ENCODE assay signal across 11 cellular contexts in genomic region chr9:972512-973294, GRCh38. TPM values are rescaled to one million over a fixed set of nuclear protein-coding genes. Genes with fewer than 3 reads are reported as not detected.
DNase-seq lines count a peak whose midpoint lies in the region; ATAC-seq, FAIRE-seq and TF ChIP-seq lines count a peak whose summit lies in the region.
"Had no signal": no experiment of that assay in that cellular context is flagged by ENCODE, and none has a peak within 500 bp of the region (broad histone marks: within the 10 kb centered on the region; RNA-seq: fewer than 3 reads in every experiment).

No MANE protein-coding gene starts in this region.

- H3K36me3 ChIP-seq in ES-I3 (ENCODE audit: insufficient read depth, low read length) (no peaks in the 10 kb centered on the region), iPS-18a (ENCODE audit: control insufficient read depth, low read depth, low read length) (no peaks in the 10 kb centered on the region), psoas muscle (ENCODE audit: insufficient read depth in 1 of 2, low read depth in 1 of 2) (no peaks in the 10 kb centered on the region)

- H3K4me3 ChIP-seq in iPS-18a (ENCODE audit: low read length), result peak overlapping the region; percentile 66
- peak overlapping the region; percentile 66 for H3K4me3 ChIP-seq in psoas muscle

- H3K9me3 Mint-ChIP-seq in activated T-helper 2 cell treated with anti-CD3 and anti-CD28 coated beads, Interferon-gamma antibody, Interleukin-2, Interleukin-4, amounts not matched to agents 10 μg/mL and 5 μg/mL and 100 μg/mL, durations not matched to agents 14 hours and 24 hours and 36 hours, result no peaks in the 10 kb centered on the region

- DNase-seq in activated T-helper 2 cell treated with anti-CD3 and anti-CD28 coated beads, Interferon-gamma antibody, Interleukin-2, Interleukin-4, amounts not matched to agents 10 μg/mL and 5 μg/mL and 100 μg/mL, durations not matched to agents 14 hours and 24 hours and 36 hours (ENCODE audit: low spot score), result no peak
- DNase-seq in psoas muscle, result no peak
- no peak for DNase-seq in HTR-8/SVneo (ENCODE audit: insufficient read length, low spot score)
- DNase-seq in A172 (ENCODE audit: low spot score), result no peak
- no peak for DNase-seq in NCI-H510A (lab: John Stamatoyannopoulos, UW)
- DNase-seq: NCI-H187, RPMI8226 had no signal

- TF ChIP-seq CTCF in psoas muscle (IDR thresholded peaks at IDR 0.05), result no peak

- intact Hi-C loops in activated T-helper 2 cell treated with anti-CD3 and anti-CD28 coated beads, Interferon-gamma antibody, Interleukin-2, Interleukin-4, amounts not matched to agents 10 μg/mL and 5 μg/mL and 100 μg/mL, durations not matched to agents 14 hours and 24 hours and 36 hours (cut with micrococcal nuclease), result no loop called here
- intact Hi-C loops in psoas muscle (cut with DNase I), result no loop called here

- H3K27ac ChIP-seq in iPS-18a (ENCODE audit: low read length) (no peak overlapping the region), psoas muscle (no peak overlapping the region)

- ATAC-seq in psoas muscle, result no peak
- no peak for ATAC-seq in GM18517 (IDR thresholded peaks at IDR 0.05; ENCODE audit: unreplicated experiment)

- peaks cover 3% of the 10 kb centered on the region for H3K4me1 ChIP-seq in ES-I3 (ENCODE audit: insufficient read depth, low read length)
- peaks cover 40% of the 10 kb centered on the region for H3K4me1 ChIP-seq in iPS-18a (ENCODE audit: control insufficient read depth, low read depth, low read length)
- H3K4me1 ChIP-seq in psoas muscle, result peaks cover 12% of the 10 kb centered on the region

- H3K27me3 ChIP-seq in iPS-18a (ENCODE audit: control insufficient read depth, insufficient read depth, low read length) (peaks cover 99% of the 10 kb centered on the region), psoas muscle (ENCODE audit: insufficient read depth in 3 of 3, low read length in 2 of 3) (peaks cover 0 to 100% (median 70%) of the 10 kb centered on the region in 3 donors)

- H3K4me3 Mint-ChIP-seq in activated T-helper 2 cell treated with anti-CD3 and anti-CD28 coated beads, Interferon-gamma antibody, Interleukin-2, Interleukin-4, amounts not matched to agents 10 μg/mL and 5 μg/mL and 100 μg/mL, durations not matched to agents 14 hours and 24 hours and 36 hours (ENCODE audit: low read depth), result peak overlapping the region; percentile 2

- peaks cover 75% of the 10 kb centered on the region for H3K27me3 Mint-ChIP-seq in activated T-helper 2 cell treated with anti-CD3 and anti-CD28 coated beads, Interferon-gamma antibody, Interleukin-2, Interleukin-4, amounts not matched to agents 10 μg/mL and 5 μg/mL and 100 μg/mL, durations not matched to agents 14 hours and 24 hours and 36 hours (ENCODE audit: low read depth)

- no peaks in the 10 kb centered on the region for H3K9me3 ChIP-seq in ES-I3 (ENCODE audit: control insufficient read depth, insufficient read depth, low read length)
- H3K9me3 ChIP-seq in iPS-18a (ENCODE audit: control insufficient read depth, low read depth, low read length), result no peaks in the 10 kb centered on the region
- no peaks in the 10 kb centered on the region for H3K9me3 ChIP-seq in psoas muscle

- peaks cover 5% of the 10 kb centered on the region for H3K4me1 Mint-ChIP-seq in activated T-helper 2 cell treated with anti-CD3 and anti-CD28 coated beads, Interferon-gamma antibody, Interleukin-2, Interleukin-4, amounts not matched to agents 10 μg/mL and 5 μg/mL and 100 μg/mL, durations not matched to agents 14 hours and 24 hours and 36 hours (ENCODE audit: low read depth)

- H3K9ac ChIP-seq in ES-I3 (ENCODE audit: low read depth, low read length) (peak overlapping the region; percentile 42; the same call in 1 of the 2 replicates), iPS-18a (ENCODE audit: low read length) (peak overlapping the region; percentile 45)

- no peak for FAIRE-seq in HTR-8/SVneo (lab: Jason Lieb, UNC)
- FAIRE-seq: urothelium cell line had no signal

- H3K36me3 Mint-ChIP-seq in activated T-helper 2 cell treated with anti-CD3 and anti-CD28 coated beads, Interferon-gamma antibody, Interleukin-2, Interleukin-4, amounts not matched to agents 10 μg/mL and 5 μg/mL and 100 μg/mL, durations not matched to agents 14 hours and 24 hours and 36 hours (ENCODE audit: low read depth), result no peaks in the 10 kb centered on the region

- WGBS in psoas muscle, 3 donors, result 51 to 54% (median 52%) methylated on average over 65 to 68 of the region's 68 CpGs

- no peak overlapping the region for H3K27ac Mint-ChIP-seq in activated T-helper 2 cell treated with anti-CD3 and anti-CD28 coated beads, Interferon-gamma antibody, Interleukin-2, Interleukin-4, amounts not matched to agents 10 μg/mL and 5 μg/mL and 100 μg/mL, durations not matched to agents 14 hours and 24 hours and 36 hours

RNA-seq across cellular contexts. Expression of gene DMRT3, which starts 3.8 kb away (rescaled TPM):
- total RNA-seq in activated T-helper 2 cell treated with anti-CD3 and anti-CD28 coated beads, Interferon-gamma antibody, Interleukin-2, Interleukin-4, amounts not matched to agents 10 μg/mL and 5 μg/mL and 100 μg/mL, durations not matched to agents 14 hours and 24 hours and 36 hours, result not detected in 2 replicates
- under 1 TPM in 3 of 4 donors, not detected in 1; 0.17 to 0.44 (median 0.27) TPM for total RNA-seq in psoas muscle
- polyA plus RNA-seq in psoas muscle, result under 1 TPM; 0.03 to 0.07 (median 0.07) TPM
- total RNA-seq in A172 (2014; rRNA removed; shearing (Covaris generic)), result 0.24 TPM in 2 replicates
